8 cellular contexts compared by ENCODE assay signal in the genomic region with DNA sequence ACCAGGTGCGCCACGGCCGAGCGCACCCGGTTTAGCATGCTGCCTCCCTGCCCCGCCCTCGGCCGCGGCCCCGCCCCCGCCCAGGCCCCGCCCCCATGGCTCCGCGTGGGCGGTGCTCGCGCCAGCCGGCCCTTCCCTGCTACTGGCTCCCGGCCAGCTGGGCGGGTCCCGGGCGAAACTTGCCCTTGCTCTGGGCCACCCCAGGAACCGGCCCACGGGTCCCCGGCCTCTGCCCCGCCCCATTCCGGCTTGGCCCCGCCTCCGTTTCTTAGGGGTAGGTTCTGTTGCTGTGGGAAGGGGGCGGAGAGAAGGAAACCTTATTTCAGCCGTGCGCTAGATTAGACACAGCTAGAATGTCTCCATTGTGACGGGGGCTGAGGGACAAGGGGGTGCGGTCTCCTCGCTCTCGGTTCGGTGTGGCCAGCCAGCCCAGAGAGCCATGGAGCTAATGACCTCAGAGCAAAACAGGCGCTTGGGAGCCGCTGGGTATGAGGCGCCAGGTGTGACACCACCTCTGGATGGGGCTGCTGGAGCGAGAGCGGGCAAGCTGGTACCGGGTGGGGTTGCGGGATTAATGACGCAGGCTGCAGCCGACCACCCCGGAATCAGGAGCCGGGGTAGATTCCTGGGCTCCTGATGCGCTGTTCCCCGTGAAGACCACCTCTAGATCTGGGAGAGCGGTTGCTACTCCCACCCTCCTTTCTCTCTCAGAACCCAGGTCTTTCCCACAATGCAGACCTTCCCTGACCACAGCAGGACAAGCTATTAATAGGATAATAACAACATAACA. TPM values are rescaled to one million over a fixed set of nuclear protein-coding genes. Genes with fewer than 3 reads are reported as not detected.
DNase-seq lines count a peak whose midpoint lies in the region; ATAC-seq and TF ChIP-seq lines count a peak whose summit lies in the region.

A gene with protein sequence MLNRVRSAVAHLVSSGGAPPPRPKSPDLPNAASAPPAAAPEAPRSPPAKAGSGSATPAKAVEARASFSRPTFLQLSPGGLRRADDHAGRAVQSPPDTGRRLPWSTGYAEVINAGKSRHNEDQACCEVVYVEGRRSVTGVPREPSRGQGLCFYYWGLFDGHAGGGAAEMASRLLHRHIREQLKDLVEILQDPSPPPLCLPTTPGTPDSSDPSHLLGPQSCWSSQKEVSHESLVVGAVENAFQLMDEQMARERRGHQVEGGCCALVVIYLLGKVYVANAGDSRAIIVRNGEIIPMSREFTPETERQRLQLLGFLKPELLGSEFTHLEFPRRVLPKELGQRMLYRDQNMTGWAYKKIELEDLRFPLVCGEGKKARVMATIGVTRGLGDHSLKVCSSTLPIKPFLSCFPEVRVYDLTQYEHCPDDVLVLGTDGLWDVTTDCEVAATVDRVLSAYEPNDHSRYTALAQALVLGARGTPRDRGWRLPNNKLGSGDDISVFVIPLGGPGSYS (minus strand): TSS at position 69 of the 790 bp plus-strand sequence. CDS start 31 bp downstream, at position 38.

- peaks cover 23% of the 10 kb centered on the region for H3K4me1 Mint-ChIP-seq in activated naive CD4-positive, alpha-beta T cell treated with anti-CD3 and anti-CD28 coated beads, Interleukin-2, amount 10 ng/mL, durations not matched to agents 7 days and 5 days

- no peaks in the 10 kb centered on the region for H4K20me1 ChIP-seq in Loucy (ENCODE audit: insufficient read depth, low read length, poor library complexity, severe bottlenecking)

- in situ Hi-C loops in HAP-1 (cut with MboI; ENCODE audit: low sequenced_read_pairs), result loop anchor here (5.0 to 10.0 kb wide), 3 partner anchors 92 to 359 kb away; a partner anchor contains a TSS

- peaks cover 86% of the 10 kb centered on the region for H3K27me3 Mint-ChIP-seq in activated naive CD4-positive, alpha-beta T cell treated with anti-CD3 and anti-CD28 coated beads, Interleukin-2, amount 10 ng/mL, durations not matched to agents 7 days and 5 days

- H3K27me3 ChIP-seq in HAP-1 (ENCODE audit: low read depth) (peaks cover 26% of the 10 kb centered on the region), Loucy (ENCODE audit: insufficient read depth, low read length, poor library complexity, severe bottlenecking) (no peaks in the 10 kb centered on the region)

- H3K36me3 Mint-ChIP-seq in activated naive CD4-positive, alpha-beta T cell treated with anti-CD3 and anti-CD28 coated beads, Interleukin-2, amount 10 ng/mL, durations not matched to agents 7 days and 5 days, result no peaks in the 10 kb centered on the region

- H3K36me3 ChIP-seq in HAP-1 (replicated peaks), result no peaks in the 10 kb centered on the region
- H3K36me3 ChIP-seq in Loucy (ENCODE audit: insufficient read depth, low read length), result no peaks in the 10 kb centered on the region
- H3K36me3 ChIP-seq in SK-N-MC (ENCODE audit: insufficient read depth, low read length), result no peaks in the 10 kb centered on the region

- H3K4me3 ChIP-seq in HAP-1 (peak within 1 kb of the TSS; percentile 35), Loucy (ENCODE audit: low read length, poor library complexity, severe bottlenecking) (peak within 1 kb of the TSS; percentile 76), SK-N-MC (peak within 1 kb of the TSS; percentile 88)

- peak within 1 kb of the TSS; percentile 79 for H3K4me3 Mint-ChIP-seq in activated naive CD4-positive, alpha-beta T cell treated with anti-CD3 and anti-CD28 coated beads, Interleukin-2, amount 10 ng/mL, durations not matched to agents 7 days and 5 days

- peak; percentile 86 for ATAC-seq in omental fat pad (ENCODE audit: low FRiP score)

- no peaks in the 10 kb centered on the region for H3F3A ChIP-seq in Loucy (ENCODE audit: low read depth)

- CTCF ChIA-PET in activated naive CD4-positive, alpha-beta T cell treated with anti-CD3 and anti-CD28 coated beads, Interleukin-2, amount 10 ng/mL, durations not matched to agents 7 days and 5 days (lab: Charles Lee), result interaction anchor here (0.6 to 10.6 kb wide), 24 partner anchors 8 to 425 kb away, joined by 3 to 224 read pairs (median 4); a partner anchor contains a TSS

- H3K4me2 ChIP-seq in Loucy (ENCODE audit: low read depth, low read length, poor library complexity, severe bottlenecking), result peak within 1 kb of the TSS; percentile 88

- H3K79me2 ChIP-seq in Loucy (ENCODE audit: insufficient read depth, low read length), result no peaks in the 10 kb centered on the region

- H3K9ac ChIP-seq in Loucy (ENCODE audit: low read depth, low read length, poor library complexity, severe bottlenecking), result no peak within 1 kb of the TSS
- peak within 1 kb of the TSS; percentile 32 for H3K9ac ChIP-seq in SK-N-MC (ENCODE audit: insufficient read length)

- H2AFZ ChIP-seq in Loucy (ENCODE audit: low read length), result peak within 1 kb of the TSS; percentile 72

- H3K9me2 ChIP-seq in Loucy (replicated peaks; ENCODE audit: low read depth, low read length), result no peaks in the 10 kb centered on the region

- peaks cover 4% of the 10 kb centered on the region for H3K4me1 ChIP-seq in HAP-1
- peaks cover 7% of the 10 kb centered on the region for H3K4me1 ChIP-seq in Loucy (ENCODE audit: insufficient read depth, low read length, poor library complexity, severe bottlenecking)

- peak; percentile 94 for DNase-seq in GDM1 (lab: John Stamatoyannopoulos, UW)
- DNase-seq in HAP-1 (ENCODE audit: low spot score in 2 of 2), result peak; percentile 88 to 99
- DNase-seq in SK-N-MC (ENCODE audit: low read depth, low spot score), result no peak
- DNase-seq in activated naive CD4-positive, alpha-beta T cell treated with anti-CD3 and anti-CD28 coated beads, Interleukin-2, amount 10 ng/mL, durations not matched to agents 7 days and 5 days, result peak; percentile 99
- peak; percentile 97 for DNase-seq in glomerular visceral epithelial cell (ENCODE audit: extremely low spot score)
- peak; percentile 98 for DNase-seq in omental fat pad (ENCODE audit: low spot score)
- DNase-seq in superior temporal gyrus (ENCODE audit: extremely low spot score), result peak; percentile 64

- H3K9me3 ChIP-seq in HAP-1 (no peaks in the 10 kb centered on the region), Loucy (ENCODE audit: insufficient read depth, low read depth, low read length) (no peaks in the 10 kb centered on the region), SK-N-MC (ENCODE audit: low read depth, low read length) (no peaks in the 10 kb centered on the region)

- no peak within 1 kb of the TSS for H3K27ac ChIP-seq in SK-N-MC

- no peak within 1 kb of the TSS for H3K27ac Mint-ChIP-seq in activated naive CD4-positive, alpha-beta T cell treated with anti-CD3 and anti-CD28 coated beads, Interleukin-2, amount 10 ng/mL, durations not matched to agents 7 days and 5 days

- no peaks in the 10 kb centered on the region for H3K9me3 Mint-ChIP-seq in activated naive CD4-positive, alpha-beta T cell treated with anti-CD3 and anti-CD28 coated beads, Interleukin-2, amount 10 ng/mL, durations not matched to agents 7 days and 5 days

- TF ChIP-seq CTCF in Loucy (conservative IDR thresholded peaks at IDR 0.05; ENCODE audit: low read length) (no peak), omental fat pad (IDR thresholded peaks at IDR 0.05) (no peak)

RNA-seq across cellular contexts. Expression of the gene that starts here (rescaled TPM):
- total RNA-seq in omental fat pad, result 1 to 10 TPM in 3 of 4 donors, under 1 TPM in 1; 0.63 to 1.7 (median 1.5) TPM

Comparison
In these comparisons a context has a peak if more than half of its experiments do, and no peak if none do; other contexts are left out.
1. H3K4me3 ChIP-seq: peak in every context shown above with its lines; median percentile 88 in SK-N-MC; 76 in Loucy; 35 in HAP-1.